In the genomic region with DNA sequence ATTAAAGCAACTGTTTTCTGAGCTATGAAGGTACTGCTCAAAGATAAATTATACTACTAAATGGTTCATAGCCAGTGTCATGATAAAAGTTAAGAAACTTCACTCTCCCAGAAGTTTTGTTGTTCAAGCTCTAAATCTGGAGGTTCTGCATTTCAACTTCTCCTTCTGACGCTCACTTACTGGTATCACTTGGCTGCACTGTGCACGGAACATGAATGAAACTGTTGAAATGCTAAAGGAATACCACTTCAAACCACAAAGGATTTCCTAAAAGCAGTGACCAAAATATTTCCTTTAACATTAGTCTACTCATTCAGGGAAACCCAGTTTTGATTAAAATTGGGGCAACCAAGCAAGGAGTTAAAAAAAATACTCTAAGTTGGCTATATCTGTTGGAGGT, we compare ENCODE assay signal across 13 cellular contexts.
DNase-seq lines count a peak whose midpoint lies in the region; ATAC-seq and TF ChIP-seq lines count a peak whose summit lies in the region.
"Had no signal": no experiment of that assay in that cellular context is flagged by ENCODE, and none has a peak within 500 bp of the region (broad histone marks: within the 10 kb centered on the region; RNA-seq: fewer than 3 reads in every experiment).

No MANE protein-coding gene starts in this region.

- H2BK120ac ChIP-seq in mesenchymal stem cell (ENCODE audit: low read depth, low read length) = no peak overlapping the region

- TF ChIP-seq POLR2A in GM18505 (IDR thresholded peaks at IDR 0.05; ENCODE audit: borderline replicate concordance, extremely low read depth, insufficient read depth, insufficient read length) = no peak

- no peaks in the 10 kb centered on the region for H3K9me3 Mint-ChIP-seq in activated B cell treated with CpG ODN at 0.5 μM for 24 hours
- no peaks in the 10 kb centered on the region for H3K9me3 Mint-ChIP-seq in endodermal cell

- H3K4me2 ChIP-seq in mesenchymal stem cell (ENCODE audit: low read length, poor library complexity, severe bottlenecking) = no peak overlapping the region
- H3K4me2 ChIP-seq in hepatocyte = no peak overlapping the region

- no peaks in the 10 kb centered on the region for H3K9me2 ChIP-seq in hepatocyte (replicated peaks; ENCODE audit: insufficient read depth)

- H4K8ac ChIP-seq in mesenchymal stem cell (ENCODE audit: low read length) = no peak overlapping the region

- no peak for TF ChIP-seq CTCF in activated B cell treated with CpG ODN at 0.5 μM for 24 hours (IDR thresholded peaks at IDR 0.05)
- no peak for TF ChIP-seq CTCF in endodermal cell (conservative IDR thresholded peaks at IDR 0.05)
- TF ChIP-seq CTCF in hepatocyte (IDR thresholded peaks at IDR 0.05; ENCODE audit: poor library complexity) = no peak

- no peak overlapping the region for H3K18ac ChIP-seq in mesenchymal stem cell (ENCODE audit: low read depth in 1 of 2, low read length in 2 of 2)

- H3K14ac ChIP-seq in mesenchymal stem cell (ENCODE audit: low read length in 2 of 2) = no peak overlapping the region

- CTCF ChIA-PET in activated B cell treated with CpG ODN at 0.5 μM for 24 hours (lab: Charles Lee) = no interaction called here

- no peak overlapping the region for H2BK5ac ChIP-seq in mesenchymal stem cell (ENCODE audit: low read depth, low read length, poor library complexity, severe bottlenecking)

- H3K27me3 ChIP-seq in mesenchymal stem cell (ENCODE audit: control insufficient read depth in 1 of 2, insufficient read depth in 1 of 2, low read length in 2 of 2) = no peaks in the 10 kb centered on the region
- no peaks in the 10 kb centered on the region for H3K27me3 ChIP-seq in endodermal cell (ENCODE audit: control insufficient read depth, insufficient read depth, low read length, poor library complexity, severe bottlenecking)
- no peaks in the 10 kb centered on the region for H3K27me3 ChIP-seq in hepatocyte

- H3K27ac Mint-ChIP-seq in activated B cell treated with CpG ODN at 0.5 μM for 24 hours (no peak overlapping the region), endodermal cell (no peak overlapping the region)

- DNase-seq in GDM1 (lab: John Stamatoyannopoulos, UW) (peak; percentile 75), activated B cell treated with CpG ODN at 0.5 μM for 24 hours (no peak), mesenchymal stem cell (no peak), endodermal cell (no peak), hepatocyte (ENCODE audit: low spot score) (no peak), hepatic stellate cell (ENCODE audit: low spot score) (no peak)
- DNase-seq: activated effector memory CD4-positive, alpha-beta T cell treated with anti-CD3 and anti-CD28 coated beads, Interleukin-2, amount 50 U/mL, for 16 hours; Calu3; mesendoderm; NCI-H1436; T-helper 1 cell had no signal

- H3K9ac ChIP-seq in mesenchymal stem cell (ENCODE audit: low read length) (peak overlapping the region; percentile 23), endodermal cell (ENCODE audit: extremely low read depth, low read length, poor library complexity, severe bottlenecking) (no peak overlapping the region)

- peaks cover 40% of the 10 kb centered on the region for H4K20me1 ChIP-seq in hepatocyte (ENCODE audit: insufficient read depth, poor library complexity, severe bottlenecking)

- intact Hi-C loops in activated B cell treated with CpG ODN at 0.5 μM for 24 hours (cut with micrococcal nuclease) = no loop called here

- H3K4me1 ChIP-seq in mesenchymal stem cell (ENCODE audit: control insufficient read depth, insufficient read depth, low read depth, low read length) = peaks cover 15% of the 10 kb centered on the region
- H3K4me1 ChIP-seq in endodermal cell (ENCODE audit: control insufficient read depth, insufficient read depth, low read length) = no peaks in the 10 kb centered on the region
- peaks cover 11% of the 10 kb centered on the region for H3K4me1 ChIP-seq in hepatocyte (ENCODE audit: insufficient read depth)

- 100% methylated on average over 2 of the region's 2 CpGs for WGBS in mesenchymal stem cell
- WGBS in endodermal cell (ENCODE audit: insufficient coverage in 1 of 2, insufficient read length in 1 of 2), 2 experiments = 92 to 100% methylated on average over 2 of the region's 2 CpGs
- WGBS in hepatocyte (ENCODE audit: low lambda C conversion rate, missing lambda C conversion rate) = 84% methylated on average over 2 of the region's 2 CpGs

- H3K79me1 ChIP-seq in mesenchymal stem cell (replicated peaks; ENCODE audit: low read length, poor library complexity, severe bottlenecking) = peaks cover 1% of the 10 kb centered on the region

- H3K4me3 ChIP-seq in mesenchymal stem cell (ENCODE audit: insufficient read depth in 1 of 2, low read depth in 1 of 2, low read length in 2 of 2) (no peak overlapping the region), endodermal cell (ENCODE audit: low read length) (no peak overlapping the region), hepatocyte (no peak overlapping the region)

- H3K36me3 ChIP-seq in mesenchymal stem cell (ENCODE audit: control insufficient read depth in 1 of 2, insufficient read depth in 2 of 2, low read depth in 1 of 2, low read length in 2 of 2) = peaks cover 6 to 10% of the 10 kb centered on the region in 2 experiments
- peaks cover 22% of the 10 kb centered on the region for H3K36me3 ChIP-seq in endodermal cell (ENCODE audit: control insufficient read depth, insufficient read depth, low read length)
- H3K36me3 ChIP-seq in hepatocyte (replicated peaks; ENCODE audit: insufficient read depth, low read depth) = no peaks in the 10 kb centered on the region

- H3K36me3 Mint-ChIP-seq in activated B cell treated with CpG ODN at 0.5 μM for 24 hours (ENCODE audit: low read depth) = peaks cover 29% of the 10 kb centered on the region
- H3K36me3 Mint-ChIP-seq in endodermal cell (ENCODE audit: low read depth) = peaks cover 10% of the 10 kb centered on the region

- H3K4ac ChIP-seq in mesenchymal stem cell (ENCODE audit: low read depth in 1 of 2, low read length in 2 of 2) = no peak overlapping the region

- ATAC-seq in HG03432 (IDR thresholded peaks at IDR 0.05; ENCODE audit: unreplicated experiment) (peak; percentile 64), activated B cell treated with CpG ODN at 0.5 μM for 24 hours (ENCODE audit: low read depth) (peak; percentile 57), GM18505 (IDR thresholded peaks at IDR 0.05; ENCODE audit: unreplicated experiment) (no peak)

- H3K4me1 Mint-ChIP-seq in activated B cell treated with CpG ODN at 0.5 μM for 24 hours = peaks cover 65% of the 10 kb centered on the region
- H3K4me1 Mint-ChIP-seq in endodermal cell = peaks cover 17% of the 10 kb centered on the region

- peaks cover 83% of the 10 kb centered on the region for H3K79me2 ChIP-seq in hepatocyte

- H3K9me3 ChIP-seq in mesenchymal stem cell (ENCODE audit: control insufficient read depth, low read length) (no peaks in the 10 kb centered on the region), endodermal cell (ENCODE audit: control insufficient read depth, low read length) (no peaks in the 10 kb centered on the region), hepatocyte (ENCODE audit: low read depth) (no peaks in the 10 kb centered on the region)

- no peak overlapping the region for H3K27ac ChIP-seq in mesenchymal stem cell (ENCODE audit: low read length, poor library complexity, severe bottlenecking)
- H3K27ac ChIP-seq in endodermal cell (ENCODE audit: low read depth, low read length) = no peak overlapping the region
- no peak overlapping the region for H3K27ac ChIP-seq in hepatocyte

- POLR2A ChIA-PET in activated B cell treated with CpG ODN at 0.5 μM for 24 hours (lab: Charles Lee) = no interaction called here

- H3K4me3 Mint-ChIP-seq in activated B cell treated with CpG ODN at 0.5 μM for 24 hours = no peak overlapping the region
- H3K4me3 Mint-ChIP-seq in endodermal cell = no peak overlapping the region

- H2AFZ ChIP-seq in mesenchymal stem cell (ENCODE audit: low read depth, low read length) (no peak overlapping the region), hepatocyte (no peak overlapping the region)

- no peak overlapping the region for H2BK15ac ChIP-seq in mesenchymal stem cell (ENCODE audit: low read depth, poor library complexity, severe bottlenecking)

- H2BK12ac ChIP-seq in mesenchymal stem cell (ENCODE audit: low read length in 2 of 2) = no peak overlapping the region

- H4K91ac ChIP-seq in mesenchymal stem cell (ENCODE audit: low read length) = no peak overlapping the region

- H2AK5ac ChIP-seq in mesenchymal stem cell (ENCODE audit: low read length, severe bottlenecking) = no peak overlapping the region

- no peak overlapping the region for H3K23ac ChIP-seq in mesenchymal stem cell (ENCODE audit: low read length in 2 of 2)

- H3K27me3 Mint-ChIP-seq in activated B cell treated with CpG ODN at 0.5 μM for 24 hours (no peaks in the 10 kb centered on the region), endodermal cell (ENCODE audit: insufficient read depth) (no peaks in the 10 kb centered on the region)
